Comparison of ENCODE assay signal across 8 cellular contexts in the genomic region with DNA sequence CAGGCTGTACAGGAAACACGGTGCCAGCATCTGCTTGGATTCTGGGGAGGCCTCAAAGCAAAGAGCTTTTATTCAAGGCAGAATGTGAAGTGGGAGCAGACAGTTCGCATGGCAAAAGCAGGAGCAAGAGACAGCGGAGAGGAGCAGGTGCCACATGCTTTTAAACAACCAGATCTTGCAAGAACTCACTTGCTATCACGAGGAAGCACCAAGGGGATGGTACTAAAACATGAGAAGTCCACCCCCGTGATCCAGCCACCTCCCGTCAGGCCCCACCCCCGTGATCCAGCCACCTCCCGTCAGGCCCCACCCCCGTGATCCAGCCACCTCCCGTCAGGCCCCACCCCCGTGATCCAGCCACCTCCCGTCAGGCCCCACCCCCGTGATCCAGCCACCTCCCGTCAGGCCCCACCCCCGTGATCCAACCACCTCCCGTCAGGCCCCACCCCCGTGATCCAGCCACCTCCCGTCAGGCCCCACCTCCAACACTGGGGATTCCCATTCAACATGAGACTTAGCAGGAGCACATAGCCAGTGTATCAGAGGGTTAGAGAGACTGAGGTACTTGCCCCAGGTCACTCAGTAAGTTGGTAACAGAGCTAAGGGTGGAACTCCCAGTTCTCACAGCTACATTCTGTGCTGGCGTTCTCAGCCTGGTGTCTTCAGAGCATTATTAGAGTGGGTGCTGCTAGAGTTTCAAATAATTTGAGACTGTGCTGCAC.
DNase-seq lines count a peak whose midpoint lies in the region; ATAC-seq, FAIRE-seq and TF ChIP-seq lines count a peak whose summit lies in the region.
"Not testable (repeated sequence)": the region's sequence is repeated elsewhere in the genome, so short reads cannot be mapped to it uniquely, and the experiment has no call there.

No MANE protein-coding gene starts in this region.

- not testable (repeated sequence) for H3K27me3 ChIP-seq in BLaER1; H9 (ENCODE audit: insufficient read depth, low read length); body of pancreas; small intestine (ENCODE audit: control insufficient read depth in 2 of 2, insufficient read depth in 2 of 2, low read length in 2 of 2)

- H4K5ac ChIP-seq in H9 (ENCODE audit: insufficient read length, low read depth, low read length): not testable (repeated sequence)

- H3K27ac Mint-ChIP-seq in H9: not testable (repeated sequence)

- H2BK12ac ChIP-seq in H9 (ENCODE audit: insufficient read length, low read depth, low read length): not testable (repeated sequence)

- peaks cover 27% of the 10 kb centered on the region for H3K27me3 Mint-ChIP-seq in H9 (ENCODE audit: low read depth)

- peaks cover 43% of the 10 kb centered on the region for H3K4me1 ChIP-seq in BLaER1
- not testable (repeated sequence) for H3K4me1 ChIP-seq in H9 (ENCODE audit: insufficient read depth, low read length); small intestine (ENCODE audit: control insufficient read depth in 2 of 2, insufficient read depth in 1 of 2, low read depth in 1 of 2, low read length in 1 of 2)
- peaks cover 44% of the 10 kb centered on the region for H3K4me1 ChIP-seq in body of pancreas
- H3K4me1 ChIP-seq in mucosa of descending colon (ENCODE audit: low read depth): peaks cover 11% of the 10 kb centered on the region

- H3K27ac ChIP-seq in BLaER1; H9 (ENCODE audit: insufficient read length, low read depth, low read length); small intestine (ENCODE audit: low read depth in 1 of 2, low read length in 1 of 2): not testable (repeated sequence)
- peak overlapping the region in 1 of 4 donors; percentile 55 for H3K27ac ChIP-seq in body of pancreas

- not testable (repeated sequence) for H4K91ac ChIP-seq in H9 (ENCODE audit: insufficient read length, low read depth, low read length)

- H3K4ac ChIP-seq in H9 (ENCODE audit: low read depth, low read length): not testable (repeated sequence)

- not testable (repeated sequence) for H3K23ac ChIP-seq in H9 (ENCODE audit: insufficient read length, low read depth, low read length)

- FAIRE-seq in small intestine (lab: Jason Lieb, UNC): not testable (repeated sequence)

- not testable (repeated sequence) for H3K4me3 ChIP-seq in BLaER1; body of pancreas; epithelial cell of proximal tubule (ENCODE audit: low read depth, low read length); mucosa of descending colon; small intestine (ENCODE audit: low read depth in 1 of 2, low read length in 2 of 2)

- not testable (repeated sequence) for H3K14ac ChIP-seq in H9 (ENCODE audit: insufficient read depth, low read length)

- H2BK20ac ChIP-seq in H9 (ENCODE audit: low read depth, low read length, poor library complexity, severe bottlenecking): not testable (repeated sequence)

- H3K79me1 ChIP-seq in H9 (ENCODE audit: insufficient read depth, low read depth, low read length, poor library complexity, severe bottlenecking): not testable (repeated sequence)

- H3T11ph ChIP-seq in H9 (ENCODE audit: low read length): not testable (repeated sequence)

- not testable (repeated sequence) for H2AFZ ChIP-seq in H9 (ENCODE audit: low read length)

- H3K9me3 ChIP-seq in BLaER1; H9 (ENCODE audit: control insufficient read depth, low read depth, low read length); body of pancreas; mucosa of descending colon; small intestine (ENCODE audit: control insufficient read depth, low read depth): not testable (repeated sequence)

- TF ChIP-seq POLR2A in body of pancreas (IDR thresholded peaks at IDR 0.05): peak in 2 of 3 donors; percentile 11 to 41

- H2BK15ac ChIP-seq in H9 (ENCODE audit: low read depth, low read length): not testable (repeated sequence)

- not testable (repeated sequence) for H3K18ac ChIP-seq in H9 (ENCODE audit: insufficient read length, low read depth, low read length)

- not testable (repeated sequence) for H4K8ac ChIP-seq in H9 (replicated peaks; ENCODE audit: insufficient read length, low read depth, low read length)

- not testable (repeated sequence) for H3K36me3 ChIP-seq in BLaER1; body of pancreas (replicated peaks in 1 of 2; ENCODE audit: insufficient read depth in 1 of 2, low read depth in 2 of 2); mucosa of descending colon (ENCODE audit: low read depth); small intestine (ENCODE audit: control insufficient read depth in 2 of 2, insufficient read depth in 2 of 2, low read length in 2 of 2)

- ATAC-seq in body of pancreas: peak; percentile 81
- ATAC-seq in mucosa of descending colon: peak; percentile 49

- H3K4me3 Mint-ChIP-seq in H9: not testable (repeated sequence)

- intact Hi-C loops in body of pancreas (cut with DNase I); mucosa of descending colon (cut with DNase I, micrococcal nuclease): not testable (repeated sequence)

- not testable (repeated sequence) for H3K23me2 ChIP-seq in H9 (ENCODE audit: insufficient read length, low read depth, low read length, poor library complexity, severe bottlenecking)

- peak overlapping the region; percentile 34 for H3K4me2 ChIP-seq in BLaER1
- H3K4me2 ChIP-seq in H9 (ENCODE audit: insufficient read depth, insufficient read length, low read length): not testable (repeated sequence)

- WGBS in H9 (ENCODE audit: extremely low coverage, insufficient read length, low lambda C conversion rate): no CpG with 5 or more reads among the region's 19 CpGs
- 46% methylated on average over 4 to 13 of the region's 19 CpGs for WGBS in body of pancreas, 2 donors
- 28 to 39% (median 34%) methylated on average over 11 to 13 of the region's 19 CpGs for WGBS in small intestine, 3 donors

- H2BK5ac ChIP-seq in H9 (ENCODE audit: insufficient read length, low read length): not testable (repeated sequence)

- H4K20me1 ChIP-seq in BLaER1: 0 out of 2 replicates have a peak, but pooled peaks cover 10% of the 10 kb centered on the region
- H4K20me1 ChIP-seq in H9 (ENCODE audit: control insufficient read depth, insufficient read depth, insufficient read length): not testable (repeated sequence)

- H2AK5ac ChIP-seq in H9 (ENCODE audit: insufficient read length, low read length): not testable (repeated sequence)

- not testable (repeated sequence) for H3K36me3 Mint-ChIP-seq in H9 (ENCODE audit: insufficient read depth in 1 of 3, low read depth in 3 of 3)

- peaks cover 18 to 20% of the 10 kb centered on the region in 2 experiments for H3K4me1 Mint-ChIP-seq in H9

- H3K9me3 Mint-ChIP-seq in H9: not testable (repeated sequence)

- not testable (repeated sequence) for H3K56ac ChIP-seq in H9 (ENCODE audit: insufficient read length, low read depth, low read length)

- not testable (repeated sequence) for H3K9ac ChIP-seq in BLaER1; H9 (ENCODE audit: extremely low read depth, insufficient read length, low read length)

- not testable (repeated sequence) for H3K79me2 ChIP-seq in H9 (ENCODE audit: insufficient read depth, low read length)

- peak; percentile 61 for DNase-seq in H9
- DNase-seq in NCI-H82 (lab: John Stamatoyannopoulos, UW): peak; percentile 13
- peak in 3 of 4 donors; percentile 38 to 62 (median 59) for DNase-seq in body of pancreas
- DNase-seq in epithelial cell of proximal tubule (ENCODE audit: low read depth): peak; percentile 64
- DNase-seq in iris pigment epithelial cell (ENCODE audit: low read depth): peak; percentile 41
- DNase-seq in mucosa of descending colon: peak in 1 of 3 donors; percentile 36
- DNase-seq in small intestine: peak; percentile 25

- TF ChIP-seq CTCF in H9 (conservative IDR thresholded peaks at IDR 0.05); body of pancreas (IDR thresholded peaks at IDR 0.05); epithelial cell of proximal tubule (conservative IDR thresholded peaks at IDR 0.05; ENCODE audit: low read depth, low read length); mucosa of descending colon (IDR thresholded peaks at IDR 0.05): not testable (repeated sequence)

- not testable (repeated sequence) for H2BK120ac ChIP-seq in H9 (ENCODE audit: low read depth, low read length, poor library complexity, severe bottlenecking)
